In the genomic region with DNA sequence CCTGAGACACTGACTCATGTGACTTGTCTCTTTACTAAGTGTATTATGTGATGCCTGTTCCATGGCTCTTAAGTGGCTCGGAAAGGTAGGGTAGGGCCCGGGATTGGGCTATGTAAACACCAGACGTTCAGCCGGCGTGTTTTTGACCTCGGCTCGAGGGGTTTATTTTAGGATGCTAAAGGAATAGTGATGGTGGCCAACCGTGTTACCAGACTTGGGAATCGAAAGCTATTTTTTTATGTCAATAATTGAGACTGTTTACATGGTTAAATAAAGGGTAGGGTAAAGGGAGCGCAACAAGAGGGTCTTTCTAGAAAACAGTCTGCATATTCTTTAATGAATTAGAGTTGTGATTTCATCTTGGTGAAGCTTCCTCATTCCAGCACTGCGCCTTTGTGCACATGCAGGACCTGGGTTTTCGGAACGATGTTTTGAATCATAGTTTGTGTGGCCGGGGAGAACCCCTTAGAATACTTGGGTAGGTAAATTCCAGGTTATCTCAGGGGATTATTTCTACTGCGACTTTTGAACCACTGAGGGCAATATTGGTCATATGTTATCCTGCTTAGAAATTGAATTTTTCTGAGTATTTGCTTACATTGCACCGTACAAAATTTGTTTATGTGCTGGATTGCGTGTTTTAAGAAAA, we compare ENCODE assay signal across 8 cellular contexts. TPM values are rescaled to one million over a fixed set of nuclear protein-coding genes. Genes with fewer than 3 reads are reported as not detected.
A peak's percentile ranks its signal among the peaks of the same experiment; 100 is the strongest.
DNase-seq lines count a peak whose midpoint lies in the region; ATAC-seq, FAIRE-seq and TF ChIP-seq lines count a peak whose summit lies in the region.

No MANE protein-coding gene starts in this region.

- peaks cover 32% of the 10 kb centered on the region for H4K20me1 ChIP-seq in astrocyte (ENCODE audit: insufficient read depth, low read length)

- peak overlapping the region; percentile 88 for H3K27ac ChIP-seq in astrocyte (ENCODE audit: low read depth, low read length)

- H3K4me3 Mint-ChIP-seq in astrocyte (ENCODE audit: unreplicated experiment) (peak overlapping the region; percentile 97), immature natural killer cell (peak overlapping the region; percentile 92 to 98 (median 96))

- H3K27ac Mint-ChIP-seq in astrocyte (ENCODE audit: unreplicated experiment) (peak overlapping the region; percentile 91), immature natural killer cell (peak overlapping the region in 5 of 6 donors; percentile 90 to 95 (median 92))

- ATAC-seq in GM18907 (IDR thresholded peaks at IDR 0.05; ENCODE audit: unreplicated experiment) = peak; percentile 35
- peak; percentile 25 for ATAC-seq in HG03520 (IDR thresholded peaks at IDR 0.05; ENCODE audit: unreplicated experiment)
- no peak for ATAC-seq in GM18867 (IDR thresholded peaks at IDR 0.05; ENCODE audit: unreplicated experiment)

- H3K36me3 Mint-ChIP-seq in astrocyte (ENCODE audit: low read depth, unreplicated experiment) = no peaks in the 10 kb centered on the region
- no peaks in the 10 kb centered on the region for H3K36me3 Mint-ChIP-seq in immature natural killer cell

- DNase-seq in AG09309 (ENCODE audit: low read depth) (no peak), SK-N-DZ (ENCODE audit: low spot score) (peak; percentile 59), astrocyte (ENCODE audit: low read depth) (peak; percentile 27), immature natural killer cell (peak in 2 of 3 donors; percentile 15 to 27)
- peak; percentile 16 for DNase-seq in stimulated activated CD4-positive, alpha-beta T cell treated with anti-CD3 and anti-CD28 coated beads, Interleukin-12 subunit alpha, Interleukin-12 subunit beta, amount 100 ng/mL, for 4 hours

- peak overlapping the region; percentile 80 for H2AFZ ChIP-seq in astrocyte (ENCODE audit: low read depth, low read length)

- H3K9me3 ChIP-seq in astrocyte (ENCODE audit: insufficient read depth, low read depth, low read length) = no peaks in the 10 kb centered on the region

- H3K4me1 ChIP-seq in astrocyte (ENCODE audit: insufficient read depth, low read length) = no peaks in the 10 kb centered on the region

- peak overlapping the region; percentile 86 for H3K4me3 ChIP-seq in AG09309 (ENCODE audit: control insufficient read depth, low read depth, low read length)
- peak overlapping the region; percentile 97 for H3K4me3 ChIP-seq in astrocyte (ENCODE audit: insufficient read depth, low read depth, low read length)

- H3K27me3 Mint-ChIP-seq in astrocyte (ENCODE audit: low read depth, unreplicated experiment) (no peaks in the 10 kb centered on the region), immature natural killer cell (ENCODE audit: low read depth in 3 of 3) (peaks cover 0 to 10% (median 2%) of the 10 kb centered on the region in 3 donors)

- peak overlapping the region; percentile 89 for H3K9ac ChIP-seq in astrocyte (ENCODE audit: low read length)

- H3K36me3 ChIP-seq in astrocyte (ENCODE audit: insufficient read depth, low read length) = no peaks in the 10 kb centered on the region

- H3K79me2 ChIP-seq in astrocyte (ENCODE audit: insufficient read depth, low read length) = peaks cover 59% of the 10 kb centered on the region

- H3K4me1 Mint-ChIP-seq in astrocyte (ENCODE audit: low read depth, unreplicated experiment) = peaks cover 16% of the 10 kb centered on the region
- H3K4me1 Mint-ChIP-seq in immature natural killer cell = peaks cover 32 to 38% of the 10 kb centered on the region in 2 donors

- no peak for FAIRE-seq in astrocyte (lab: Jason Lieb, UNC)

- H3K9me3 Mint-ChIP-seq in astrocyte (ENCODE audit: unreplicated experiment) = no peaks in the 10 kb centered on the region
- H3K9me3 Mint-ChIP-seq in immature natural killer cell = no peaks in the 10 kb centered on the region

- H3K27me3 ChIP-seq in astrocyte (ENCODE audit: insufficient read depth, low read length) = no peaks in the 10 kb centered on the region

- H3K4me2 ChIP-seq in astrocyte (ENCODE audit: low read length) = peak overlapping the region; percentile 94

- no peak for TF ChIP-seq CTCF in AG09309 (IDR thresholded peaks at IDR 0.05; ENCODE audit: control insufficient read depth, insufficient read depth, low read depth, low read length, missing control alignments)
- no peak for TF ChIP-seq CTCF in astrocyte (IDR thresholded peaks at IDR 0.05; ENCODE audit: insufficient read depth, low read depth, low read length)

RNA-seq across cellular contexts. Expression of a gene that starts 1.2 kb away (rescaled TPM):
- polyA plus RNA-seq in SK-N-DZ (2014; cell fraction: cytosol; rRNA removed) = 8.7 and 11.9 TPM in 2 replicates
- 12.2 and 13.8 TPM in 2 replicates for polyA plus RNA-seq in SK-N-DZ (2014; cell fraction: nucleus; rRNA removed)
- 28.0 and 29.7 TPM in 2 replicates for total RNA-seq in astrocyte
- polyA plus RNA-seq in immature natural killer cell = 10 to 100 TPM; 10.4 to 20.8 (median 17.2) TPM
